9 cellular contexts compared by ENCODE assay signal in the genomic region with DNA sequence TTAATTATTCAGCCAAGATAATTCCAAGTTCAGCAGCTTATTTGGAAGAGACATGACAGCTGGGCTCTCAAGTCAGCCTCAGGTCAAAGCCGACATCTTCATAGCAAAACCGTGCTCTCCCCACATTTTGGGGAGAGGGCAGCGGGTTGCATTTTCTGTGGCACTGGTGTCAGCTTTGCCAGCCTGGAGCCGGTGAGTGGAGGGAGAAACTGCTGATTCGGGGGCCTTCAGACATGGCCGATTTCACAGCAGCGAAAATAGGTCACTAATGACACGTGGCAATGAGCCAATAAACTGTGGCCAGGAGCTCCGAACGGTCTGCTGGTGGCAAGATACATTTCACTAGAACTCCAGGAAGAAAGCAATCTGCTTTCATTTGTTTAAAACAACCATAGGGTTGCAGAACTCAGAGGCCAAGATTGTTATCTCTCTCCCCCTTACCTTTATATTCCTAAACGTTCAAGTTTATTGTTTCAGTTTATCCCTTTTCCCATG.
A peak's percentile ranks its signal among the peaks of the same experiment; 100 is the strongest.
DNase-seq lines count a peak whose midpoint lies in the region; ATAC-seq and TF ChIP-seq lines count a peak whose summit lies in the region.
"Had no signal": no experiment of that assay in that cellular context is flagged by ENCODE, and none has a peak within 500 bp of the region (broad histone marks: within the 10 kb centered on the region; RNA-seq: fewer than 3 reads in every experiment).

No MANE protein-coding gene starts in this region.

- no peaks in the 10 kb centered on the region for H3K9me3 Mint-ChIP-seq in immature natural killer cell

- H3K79me2 ChIP-seq in OCI-LY1 (ENCODE audit: insufficient read depth, low read length) = no peaks in the 10 kb centered on the region

- peaks cover 24 to 28% of the 10 kb centered on the region in 2 donors for H3K4me1 Mint-ChIP-seq in immature natural killer cell

- peak; percentile 78 for DNase-seq in NCI-H1105 (lab: John Stamatoyannopoulos, UW)
- DNase-seq in immature natural killer cell = no peak
- DNase-seq in thoracic aorta (ENCODE audit: low spot score) = no peak
- no peak for DNase-seq in medulla oblongata (ENCODE audit: extremely low spot score)
- no peak for DNase-seq in posterior vena cava (ENCODE audit: low spot score)

- no peaks in the 10 kb centered on the region for H4K20me1 ChIP-seq in OCI-LY1 (ENCODE audit: insufficient read depth, low read length)

- no peak overlapping the region; the same call in 1 of the 2 replicates for H3K9ac ChIP-seq in OCI-LY1 (ENCODE audit: low read length)

- H3K27me3 Mint-ChIP-seq in immature natural killer cell (ENCODE audit: low read depth in 3 of 3) = peaks cover 0 to 2% (median 2%) of the 10 kb centered on the region in 3 donors

- H3K27me3 ChIP-seq in OCI-LY1 (ENCODE audit: insufficient read depth, low read length) (no peaks in the 10 kb centered on the region), thoracic aorta (replicated peaks; ENCODE audit: insufficient read depth) (no peaks in the 10 kb centered on the region)

- H3K36me3 Mint-ChIP-seq in immature natural killer cell = peaks cover 0 to 2% (median 0%) of the 10 kb centered on the region in 3 donors
- H3K36me3 Mint-ChIP-seq: naive B cell had no signal

- H3K4me3 ChIP-seq in OCI-LY1 (ENCODE audit: low read depth, low read length, poor library complexity, severe bottlenecking) (no peak overlapping the region), thoracic aorta (peak overlapping the region; percentile 4)

- no peak for ATAC-seq in thoracic aorta (ENCODE audit: insufficient number of reproducible peaks, low FRiP score, low read depth)
- no peak for ATAC-seq in GM18517 (IDR thresholded peaks at IDR 0.05; ENCODE audit: unreplicated experiment)

- H3F3A ChIP-seq in OCI-LY1 (ENCODE audit: insufficient read depth, low read length) = no peaks in the 10 kb centered on the region

- intact Hi-C loops in posterior vena cava (cut with DNase I) = no loop called here

- peak overlapping the region; percentile 16; the same call in 1 of the 2 replicates for H3K4me2 ChIP-seq in OCI-LY1 (ENCODE audit: low read length)

- H3K36me3 ChIP-seq in OCI-LY1 (ENCODE audit: insufficient read depth, low read length) (no peaks in the 10 kb centered on the region), thoracic aorta (no peaks in the 10 kb centered on the region)

- no peak overlapping the region for H2AFZ ChIP-seq in OCI-LY1 (ENCODE audit: low read length)

- no peaks in the 10 kb centered on the region for H3K9me2 ChIP-seq in OCI-LY1 (ENCODE audit: low read depth, low read length)

- H3K4me1 ChIP-seq in OCI-LY1 (ENCODE audit: insufficient read depth, low read length, severe bottlenecking) (peaks cover 12% of the 10 kb centered on the region), thoracic aorta (ENCODE audit: control insufficient read depth in 1 of 2, low read depth in 2 of 2) (peaks cover 8 to 14% of the 10 kb centered on the region in 2 donors)

- peak overlapping the region in 1 of 6 donors; percentile 51 for H3K27ac Mint-ChIP-seq in immature natural killer cell
- H3K27ac Mint-ChIP-seq: activated CD4-positive, alpha-beta T cell treated with anti-CD3 and anti-CD28 coated beads, Interleukin-2, amount 10 ng/mL, durations not matched to agents 24 days and 14 days had no signal

- TF ChIP-seq CTCF in OCI-LY1 (IDR thresholded peaks at IDR 0.05; ENCODE audit: low read length) = no peak
- TF ChIP-seq CTCF in thoracic aorta (IDR thresholded peaks at IDR 0.05) = no peak

- H3K4me3 Mint-ChIP-seq in immature natural killer cell = peak overlapping the region in 3 of 5 donors; percentile 6 to 76 (median 54)
- H3K4me3 Mint-ChIP-seq: activated CD4-positive, alpha-beta T cell treated with anti-CD3 and anti-CD28 coated beads, Interleukin-2, amount 10 ng/mL, durations not matched to agents 24 days and 14 days had no signal

- H3K27ac ChIP-seq in OCI-LY1 (ENCODE audit: low read depth, low read length, poor library complexity, severe bottlenecking) (no peak overlapping the region), thoracic aorta (no peak overlapping the region)

- H3K9me3 ChIP-seq in OCI-LY1 (ENCODE audit: low read length) = no peaks in the 10 kb centered on the region
- no peaks in the 10 kb centered on the region for H3K9me3 ChIP-seq in thoracic aorta
